11 cellular contexts compared by ENCODE assay signal in genomic region chr15:70670680-70671079, GRCh38.
DNase-seq lines count a peak whose midpoint lies in the region; ATAC-seq and TF ChIP-seq lines count a peak whose summit lies in the region.
"Had no signal": no experiment of that assay in that cellular context is flagged by ENCODE, and none has a peak within 500 bp of the region (broad histone marks: within the 10 kb centered on the region; RNA-seq: fewer than 3 reads in every experiment).

No MANE protein-coding gene starts in this region.

- no peaks in the 10 kb centered on the region for H3K27me3 ChIP-seq in OCI-LY1 (ENCODE audit: insufficient read depth, low read length)
- H3K27me3 ChIP-seq: BLaER1 had no signal

- no peak for ATAC-seq in activated CD8-positive, alpha-beta T cell treated with anti-CD3 and anti-CD28 coated beads for 36 hours
- ATAC-seq in activated CD8-positive, alpha-beta T cell treated with anti-CD3 and anti-CD28 coated beads, Interleukin-2, amount 10 ng/mL, durations not matched to agents 7 days and 5 days = no peak

- no peak overlapping the region for H3K27ac Mint-ChIP-seq in activated CD8-positive, alpha-beta T cell treated with anti-CD3 and anti-CD28 coated beads for 36 hours
- no peak overlapping the region for H3K27ac Mint-ChIP-seq in activated CD8-positive, alpha-beta T cell treated with anti-CD3 and anti-CD28 coated beads, Interleukin-2, amount 10 ng/mL, durations not matched to agents 7 days and 5 days

- H3K9me2 ChIP-seq in OCI-LY1 (ENCODE audit: low read depth, low read length) = no peaks in the 10 kb centered on the region

- no peak overlapping the region for H3K27ac ChIP-seq in OCI-LY1 (ENCODE audit: low read depth, low read length, poor library complexity, severe bottlenecking)
- H3K27ac ChIP-seq: BLaER1 had no signal

- H3F3A ChIP-seq in OCI-LY1 (ENCODE audit: insufficient read depth, low read length) = no peaks in the 10 kb centered on the region

- peak; percentile 57 for TF ChIP-seq CTCF in activated CD8-positive, alpha-beta T cell treated with anti-CD3 and anti-CD28 coated beads for 36 hours (IDR thresholded peaks at IDR 0.05)
- TF ChIP-seq CTCF in OCI-LY1 (IDR thresholded peaks at IDR 0.05; ENCODE audit: low read length) = 0 out of 2 replicates have a peak, but pooled peaks have one; percentile 9
- TF ChIP-seq CTCF in choroid plexus epithelial cell (conservative IDR thresholded peaks at IDR 0.05; ENCODE audit: low read depth, low read length) = peak; percentile 23

- no peaks in the 10 kb centered on the region for H4K20me1 ChIP-seq in OCI-LY1 (ENCODE audit: insufficient read depth, low read length)
- H4K20me1 ChIP-seq: BLaER1 had no signal

- H2AFZ ChIP-seq in OCI-LY1 (ENCODE audit: low read length) = no peak overlapping the region

- H3K79me2 ChIP-seq in OCI-LY1 (ENCODE audit: insufficient read depth, low read length) = no peaks in the 10 kb centered on the region

- no peak overlapping the region for H3K9ac ChIP-seq in OCI-LY1 (ENCODE audit: low read length)
- H3K9ac ChIP-seq: BLaER1 had no signal

- intact Hi-C loops in activated CD8-positive, alpha-beta T cell treated with anti-CD3 and anti-CD28 coated beads for 36 hours (cut with micrococcal nuclease) = loop anchor here (10.0 kb wide), 1 partner anchor 54 kb away; no protein-coding TSS in a partner anchor

- H3K9me3 ChIP-seq in OCI-LY1 (ENCODE audit: low read length) = no peaks in the 10 kb centered on the region
- H3K9me3 ChIP-seq: BLaER1 had no signal

- DNase-seq in activated CD8-positive, alpha-beta T cell treated with anti-CD3 and anti-CD28 coated beads for 36 hours = no peak
- DNase-seq in activated CD8-positive, alpha-beta T cell treated with anti-CD3 and anti-CD28 coated beads, Interleukin-2, amount 10 ng/mL, durations not matched to agents 7 days and 5 days = no peak
- DNase-seq in choroid plexus epithelial cell (ENCODE audit: low read depth) (peak; percentile 41), renal cortical epithelial cell (ENCODE audit: low read depth) (peak; percentile 15), foreskin melanocyte (no peak), NCI-H146 treated with DMSO at 0.1 percent for 48 hours (lab: John Stamatoyannopoulos, UW; ENCODE audit: unreplicated experiment) (no peak)
- no peak for DNase-seq in stimulated activated CD4-positive, alpha-beta T cell treated with anti-CD3 and anti-CD28 coated beads, Interleukin-2, amount 100 ng/mL, for 24 hours
- DNase-seq: GOT3, NCI-H748 treated with DMSO at 0.1 percent for 48 hours had no signal

- no peaks in the 10 kb centered on the region for H3K36me3 Mint-ChIP-seq in activated CD8-positive, alpha-beta T cell treated with anti-CD3 and anti-CD28 coated beads for 36 hours (ENCODE audit: low read depth)
- H3K36me3 Mint-ChIP-seq in activated CD8-positive, alpha-beta T cell treated with anti-CD3 and anti-CD28 coated beads, Interleukin-2, amount 10 ng/mL, durations not matched to agents 7 days and 5 days (ENCODE audit: low read depth) = no peaks in the 10 kb centered on the region

- H3K4me1 Mint-ChIP-seq in activated CD8-positive, alpha-beta T cell treated with anti-CD3 and anti-CD28 coated beads for 36 hours (ENCODE audit: low read depth) = peaks cover 15% of the 10 kb centered on the region
- H3K4me1 Mint-ChIP-seq in activated CD8-positive, alpha-beta T cell treated with anti-CD3 and anti-CD28 coated beads, Interleukin-2, amount 10 ng/mL, durations not matched to agents 7 days and 5 days (ENCODE audit: low read depth) = peaks cover 29% of the 10 kb centered on the region

- H3K4me3 Mint-ChIP-seq in activated CD8-positive, alpha-beta T cell treated with anti-CD3 and anti-CD28 coated beads for 36 hours = no peak overlapping the region
- H3K4me3 Mint-ChIP-seq in activated CD8-positive, alpha-beta T cell treated with anti-CD3 and anti-CD28 coated beads, Interleukin-2, amount 10 ng/mL, durations not matched to agents 7 days and 5 days = no peak overlapping the region

- no peak overlapping the region for H3K4me2 ChIP-seq in OCI-LY1 (ENCODE audit: low read length)
- H3K4me2 ChIP-seq: BLaER1 had no signal

- H3K36me3 ChIP-seq in OCI-LY1 (ENCODE audit: insufficient read depth, low read length) = no peaks in the 10 kb centered on the region
- H3K36me3 ChIP-seq: BLaER1 had no signal

- H3K4me3 ChIP-seq in OCI-LY1 (ENCODE audit: low read depth, low read length, poor library complexity, severe bottlenecking) (no peak overlapping the region), choroid plexus epithelial cell (ENCODE audit: low read depth, low read length) (no peak overlapping the region)
- H3K4me3 ChIP-seq: BLaER1 had no signal

- no peaks in the 10 kb centered on the region for H3K4me1 ChIP-seq in OCI-LY1 (ENCODE audit: insufficient read depth, low read length, severe bottlenecking)

- CTCF ChIA-PET in activated CD8-positive, alpha-beta T cell treated with anti-CD3 and anti-CD28 coated beads for 36 hours (lab: Charles Lee) = no interaction called here
- CTCF ChIA-PET in activated CD8-positive, alpha-beta T cell treated with anti-CD3 and anti-CD28 coated beads, Interleukin-2, amount 10 ng/mL, durations not matched to agents 7 days and 5 days (lab: Charles Lee) = no interaction called here

- POLR2A ChIA-PET in activated CD8-positive, alpha-beta T cell treated with anti-CD3 and anti-CD28 coated beads for 36 hours (lab: Charles Lee) = no interaction called here
- POLR2A ChIA-PET in activated CD8-positive, alpha-beta T cell treated with anti-CD3 and anti-CD28 coated beads, Interleukin-2, amount 10 ng/mL, durations not matched to agents 7 days and 5 days (lab: Charles Lee) = no interaction called here

- H3K27me3 Mint-ChIP-seq in activated CD8-positive, alpha-beta T cell treated with anti-CD3 and anti-CD28 coated beads for 36 hours = peaks cover 6% of the 10 kb centered on the region
- peaks cover 3% of the 10 kb centered on the region for H3K27me3 Mint-ChIP-seq in activated CD8-positive, alpha-beta T cell treated with anti-CD3 and anti-CD28 coated beads, Interleukin-2, amount 10 ng/mL, durations not matched to agents 7 days and 5 days (ENCODE audit: low read depth)

- H3K9me3 Mint-ChIP-seq in activated CD8-positive, alpha-beta T cell treated with anti-CD3 and anti-CD28 coated beads for 36 hours = no peaks in the 10 kb centered on the region
- no peaks in the 10 kb centered on the region for H3K9me3 Mint-ChIP-seq in activated CD8-positive, alpha-beta T cell treated with anti-CD3 and anti-CD28 coated beads, Interleukin-2, amount 10 ng/mL, durations not matched to agents 7 days and 5 days (ENCODE audit: insufficient read depth)

Comparison
In these comparisons a context has a peak if more than half of its experiments do, and no peak if none do; other contexts are left out.
1. DNase-seq: peak in choroid plexus epithelial cell (single experiment) and renal cortical epithelial cell (single experiment); none in activated CD8-positive, alpha-beta T cell treated with anti-CD3 and anti-CD28 coated beads for 36 hours (single experiment), activated CD8-positive, alpha-beta T cell treated with anti-CD3 and anti-CD28 coated beads, Interleukin-2, amount 10 ng/mL, durations not matched to agents 7 days and 5 days (single experiment), foreskin melanocyte (single experiment), stimulated activated CD4-positive, alpha-beta T cell treated with anti-CD3 and anti-CD28 coated beads, Interleukin-2, amount 100 ng/mL, for 24 hours (0 of 2) and NCI-H146 treated with DMSO at 0.1 percent for 48 hours (single experiment).
2. Peak in every context shown above with its lines, with median percentiles within 50 percentile points of each other: CTCF ChIP-seq.